Comparison of ENCODE assay signal across 17 cellular contexts in genomic region chr6:135434095-135434494, GRCh38.
DNase-seq lines count a peak whose midpoint lies in the region; ATAC-seq, FAIRE-seq and TF ChIP-seq lines count a peak whose summit lies in the region.
"Had no signal": no experiment of that assay in that cellular context is flagged by ENCODE, and none has a peak within 500 bp of the region (broad histone marks: within the 10 kb centered on the region; RNA-seq: fewer than 3 reads in every experiment).

No MANE protein-coding gene starts in this region.

- no peaks in the 10 kb centered on the region for H3K79me2 ChIP-seq in MM.1S (ENCODE audit: low read length)
- H3K79me2 ChIP-seq in GM12878 (ENCODE audit: control insufficient read depth, insufficient read depth, low read length) = no peaks in the 10 kb centered on the region

- H3K36me3 ChIP-seq in MM.1S (replicated peaks; ENCODE audit: insufficient read depth, low read length) = no peaks in the 10 kb centered on the region
- no peaks in the 10 kb centered on the region; a peak in 1 of 4 replicates for H3K36me3 ChIP-seq in GM12878 (ENCODE audit: control insufficient read depth in 2 of 2, insufficient read depth in 2 of 2, low read length in 1 of 2)
- H3K36me3 ChIP-seq in esophagus squamous epithelium = peaks cover 0 to 40% (median 0%) of the 10 kb centered on the region in 3 donors

- H3K4me1 Mint-ChIP-seq in activated CD8-positive, alpha-beta T cell treated with anti-CD3 and anti-CD28 coated beads, Interleukin-2, amount 10 ng/mL, durations not matched to agents 7 days and 5 days (ENCODE audit: low read depth) = peaks cover 4% of the 10 kb centered on the region

- no peaks in the 10 kb centered on the region; the same call in 1 of the 2 replicates for H3F3A ChIP-seq in MM.1S (ENCODE audit: insufficient read depth, low read length)

- TF ChIP-seq RAD21 in GM12878 (IDR thresholded peaks at IDR 0.05; ENCODE audit: insufficient read depth, low read depth, low read length) = no peak

- H3K9me2 ChIP-seq in MM.1S (replicated peaks; ENCODE audit: insufficient read depth, low read length) = no peaks in the 10 kb centered on the region

- no peak for TF ChIP-seq CTCF in MM.1S (IDR thresholded peaks at IDR 0.05; ENCODE audit: low read length)
- no peak for TF ChIP-seq CTCF in GM12878 (IDR thresholded peaks at IDR 0.05 in 2 of 3, conservative IDR thresholded peaks at IDR 0.05 in 1 of 3; ENCODE audit: control insufficient read depth in 2 of 3, extremely low read depth in 1 of 3, insufficient read depth in 1 of 3, low read depth in 3 of 3, low read length in 3 of 3)
- no peak for TF ChIP-seq CTCF in esophagus squamous epithelium (IDR thresholded peaks at IDR 0.05)

- no TSS peak for BruUV-seq in GM12878 (replicated peaks; lab: Mats Ljungman, UMichigan)

- no peaks in the 10 kb centered on the region for H3K9me3 ChIP-seq in MM.1S (replicated peaks; ENCODE audit: insufficient read depth, low read length)
- no peaks in the 10 kb centered on the region for H3K9me3 ChIP-seq in GM12878 (replicated peaks; ENCODE audit: control insufficient read depth, insufficient read depth, low read length)
- no peaks in the 10 kb centered on the region for H3K9me3 ChIP-seq in esophagus squamous epithelium
- H3K9me3 ChIP-seq: SJSA1, transverse colon had no signal

- H3K4me3 Mint-ChIP-seq in activated CD8-positive, alpha-beta T cell treated with anti-CD3 and anti-CD28 coated beads, Interleukin-2, amount 10 ng/mL, durations not matched to agents 7 days and 5 days = no peak overlapping the region
- H3K4me3 Mint-ChIP-seq: activated naive CD4-positive, alpha-beta T cell treated with anti-CD3 and anti-CD28 coated beads, Interleukin-2, amount 50 U/mL, for 24 hours; stimulated activated effector memory CD8-positive, alpha-beta T cell treated with anti-CD3 and anti-CD28 coated beads, Interleukin-12 subunit alpha, Interleukin-12 subunit beta, amount 100 ng/mL, for 72 hours had no signal

- H2AFZ ChIP-seq in MM.1S (ENCODE audit: low read length) = no peak overlapping the region
- no peak overlapping the region for H2AFZ ChIP-seq in GM12878 (ENCODE audit: control insufficient read depth, low read depth, low read length)

- CTCF ChIA-PET in GM12878 (lab: Yijun Ruan, JAX) = interaction anchor here (0.7 to 1.8 kb wide), 6 partner anchors 19 to 793 kb away, joined by 3 to 5 read pairs (median 3); no protein-coding TSS in a partner anchor
- CTCF ChIA-PET in activated CD8-positive, alpha-beta T cell treated with anti-CD3 and anti-CD28 coated beads, Interleukin-2, amount 10 ng/mL, durations not matched to agents 7 days and 5 days (lab: Charles Lee) = interaction anchor here (1.2 kb wide), 1 partner anchor 10 kb away, joined by 4 read pairs; no protein-coding TSS in a partner anchor

- TF ChIP-seq POLR2A in GM12891 (IDR thresholded peaks at IDR 0.05; ENCODE audit: low read depth, low read length) = no peak
- TF ChIP-seq POLR2A in GM12878 (IDR thresholded peaks at IDR 0.05; ENCODE audit: low read depth, low read length) = no peak
- TF ChIP-seq POLR2A in esophagus squamous epithelium (IDR thresholded peaks at IDR 0.05) = no peak

- TF ChIP-seq EP300 in GM12878 (IDR thresholded peaks at IDR 0.05; ENCODE audit: borderline replicate concordance in 1 of 2, control insufficient read depth in 1 of 2, low read depth in 2 of 2, low read length in 2 of 2) = 0 out of 4 replicates have a peak, but pooled peaks of 1 of the 2 experiments have one; percentile 15

- in situ Hi-C loops in GM12878 (cut with MboI) = loop anchor here (5.0 to 25.0 kb wide), 4 partner anchors 297 to 1472 kb away; partner anchors contain the start of gene TBPL1

- H3K4me2 ChIP-seq in MM.1S (ENCODE audit: low read depth, low read length) (0 out of 2 replicates have a peak overlapping the region, but pooled peaks have one; percentile 5), GM12878 (ENCODE audit: control insufficient read depth, insufficient read depth) (no peak overlapping the region)

- H3K4me1 ChIP-seq in MM.1S (ENCODE audit: low read length) = peaks cover 9% of the 10 kb centered on the region
- peaks cover under 1% of the 10 kb centered on the region; the same call in 1 of the 2 replicates for H3K4me1 ChIP-seq in GM12878 (ENCODE audit: control insufficient read depth, insufficient read depth, low read length)
- no peaks in the 10 kb centered on the region for H3K4me1 ChIP-seq in esophagus squamous epithelium

- POLR2A ChIA-PET in GM12878 (lab: Charles Lee) = no interaction called here
- POLR2A ChIA-PET in activated CD8-positive, alpha-beta T cell treated with anti-CD3 and anti-CD28 coated beads, Interleukin-2, amount 10 ng/mL, durations not matched to agents 7 days and 5 days (lab: Charles Lee) = no interaction called here

- H3K27ac Mint-ChIP-seq in activated CD8-positive, alpha-beta T cell treated with anti-CD3 and anti-CD28 coated beads, Interleukin-2, amount 10 ng/mL, durations not matched to agents 7 days and 5 days = no peak overlapping the region
- H3K27ac Mint-ChIP-seq: activated naive CD4-positive, alpha-beta T cell treated with anti-CD3 and anti-CD28 coated beads, Interleukin-2, amount 50 U/mL, for 24 hours; stimulated activated effector memory CD8-positive, alpha-beta T cell treated with anti-CD3 and anti-CD28 coated beads, Interleukin-12 subunit alpha, Interleukin-12 subunit beta, amount 100 ng/mL, for 72 hours had no signal

- H4K20me1 ChIP-seq in MM.1S (ENCODE audit: insufficient read depth, low read length) (no peaks in the 10 kb centered on the region), GM12878 (ENCODE audit: control insufficient read depth, insufficient read depth) (no peaks in the 10 kb centered on the region)

- H3K27me3 Mint-ChIP-seq in activated CD8-positive, alpha-beta T cell treated with anti-CD3 and anti-CD28 coated beads, Interleukin-2, amount 10 ng/mL, durations not matched to agents 7 days and 5 days (ENCODE audit: low read depth) = no peaks in the 10 kb centered on the region
- H3K27me3 Mint-ChIP-seq: activated naive CD4-positive, alpha-beta T cell treated with anti-CD3 and anti-CD28 coated beads, Interleukin-2, amount 50 U/mL, for 24 hours had no signal

- peak; percentile 57 for ATAC-seq in GM21528 (IDR thresholded peaks at IDR 0.05; ENCODE audit: low FRiP score, unreplicated experiment)
- ATAC-seq in GM12878 = peak; percentile 79
- no peak for ATAC-seq in activated CD8-positive, alpha-beta T cell treated with anti-CD3 and anti-CD28 coated beads, Interleukin-2, amount 10 ng/mL, durations not matched to agents 7 days and 5 days
- ATAC-seq: HepG2; stimulated activated effector memory CD8-positive, alpha-beta T cell treated with anti-CD3 and anti-CD28 coated beads, Interleukin-12 subunit alpha, Interleukin-12 subunit beta, amount 100 ng/mL, for 72 hours had no signal

- FAIRE-seq in GM12891 (lab: Jason Lieb, UNC) = no peak
- peak; percentile 78 for FAIRE-seq in GM12878 (lab: Jason Lieb, UNC)
- FAIRE-seq: HepG2 had no signal

- H3K27me3 ChIP-seq in MM.1S (replicated peaks; ENCODE audit: insufficient read depth, low read length) (no peaks in the 10 kb centered on the region), GM12878 (replicated peaks in 1 of 2; ENCODE audit: control insufficient read depth in 2 of 2, insufficient read depth in 2 of 2, low read length in 1 of 2) (no peaks in the 10 kb centered on the region), esophagus squamous epithelium (no peaks in the 10 kb centered on the region)
- H3K27me3 ChIP-seq: brain microvascular endothelial cell, SJSA1, transverse colon had no signal

- no peak overlapping the region for H3K27ac ChIP-seq in MM.1S (ENCODE audit: low read length)
- H3K27ac ChIP-seq in GM12878 (ENCODE audit: control insufficient read depth, insufficient read depth) = no peak overlapping the region
- H3K27ac ChIP-seq in esophagus squamous epithelium = no peak overlapping the region
- H3K27ac ChIP-seq: brain microvascular endothelial cell, SJSA1, transverse colon, VCaP had no signal

- no peak for DNase-seq in GM12891 (ENCODE audit: insufficient read length, low spot score)
- DNase-seq in MM.1S = peak; percentile 44
- DNase-seq in GM12878 (ENCODE audit: low read depth, low spot score) = no peak
- no peak for DNase-seq in DMS 273 (lab: John Stamatoyannopoulos, UW; ENCODE audit: unreplicated experiment)
- no peak for DNase-seq in activated CD8-positive, alpha-beta T cell treated with anti-CD3 and anti-CD28 coated beads, Interleukin-2, amount 10 ng/mL, durations not matched to agents 7 days and 5 days
- DNase-seq in effector CD4-positive, alpha-beta T cell = no peak
- DNase-seq in esophagus squamous epithelium (lab: John Stamatoyannopoulos, UW) = no peak
- DNase-seq: brain microvascular endothelial cell, NCI-H1092 treated with DMSO at 0.1 percent for 48 hours, NCI-H2171 treated with DMSO at 0.1 percent for 48 hours, transverse colon had no signal

- RAD21 ChIA-PET in GM12878 (lab: Charles Lee; ENCODE audit: unreplicated experiment) = interaction anchor here (0.7 to 1.0 kb wide), 4 partner anchors 10 to 1256 kb away, joined by 3 to 4 read pairs (median 3); no protein-coding TSS in a partner anchor

- H3K9me3 Mint-ChIP-seq in activated CD8-positive, alpha-beta T cell treated with anti-CD3 and anti-CD28 coated beads, Interleukin-2, amount 10 ng/mL, durations not matched to agents 7 days and 5 days (ENCODE audit: insufficient read depth) = no peaks in the 10 kb centered on the region
- H3K9me3 Mint-ChIP-seq: activated naive CD4-positive, alpha-beta T cell treated with anti-CD3 and anti-CD28 coated beads, Interleukin-2, amount 50 U/mL, for 24 hours; stimulated activated effector memory CD8-positive, alpha-beta T cell treated with anti-CD3 and anti-CD28 coated beads, Interleukin-12 subunit alpha, Interleukin-12 subunit beta, amount 100 ng/mL, for 72 hours had no signal

- H3K36me3 Mint-ChIP-seq in activated CD8-positive, alpha-beta T cell treated with anti-CD3 and anti-CD28 coated beads, Interleukin-2, amount 10 ng/mL, durations not matched to agents 7 days and 5 days (ENCODE audit: low read depth) = peaks cover 5% of the 10 kb centered on the region

- H3K9ac ChIP-seq in MM.1S (ENCODE audit: low read length) = no peak overlapping the region
- no peak overlapping the region for H3K9ac ChIP-seq in GM12878 (ENCODE audit: control insufficient read depth, insufficient read depth, low read length)

- SMC1A ChIA-PET in GM12878 (lab: Charles Lee; ENCODE audit: uncharacterized antibody, unreplicated experiment) = interaction anchor here (0.9 to 1.9 kb wide), 6 partner anchors 14 to 493 kb away, joined by 3 to 10 read pairs (median 4); no protein-coding TSS in a partner anchor

- 0% methylated on average over 1 of the region's 1 CpG for WGBS in GM12878 (ENCODE audit: insufficient coverage, insufficient replicate concordance, low lambda C conversion rate, missing lambda C conversion rate)
- WGBS in esophagus squamous epithelium, 2 donors = 60 to 64% methylated on average over 1 of the region's 1 CpG

- H3K4me3 ChIP-seq in MM.1S (ENCODE audit: low read length) (no peak overlapping the region), GM12878 (no peak overlapping the region), esophagus squamous epithelium (no peak overlapping the region)
- H3K4me3 ChIP-seq: SJSA1, transverse colon had no signal

- intact Hi-C loops in GM12878 (cut with micrococcal nuclease; ENCODE audit: unreplicated experiment) = loop anchor here (10.0 kb wide), 2 partner anchors 429 to 479 kb away; partner anchors contain the start of gene ALDH8A1
- intact Hi-C loops in esophagus squamous epithelium (cut with DNase I) = no loop called here
